21 cellular contexts compared by ENCODE assay signal in the genomic region with DNA sequence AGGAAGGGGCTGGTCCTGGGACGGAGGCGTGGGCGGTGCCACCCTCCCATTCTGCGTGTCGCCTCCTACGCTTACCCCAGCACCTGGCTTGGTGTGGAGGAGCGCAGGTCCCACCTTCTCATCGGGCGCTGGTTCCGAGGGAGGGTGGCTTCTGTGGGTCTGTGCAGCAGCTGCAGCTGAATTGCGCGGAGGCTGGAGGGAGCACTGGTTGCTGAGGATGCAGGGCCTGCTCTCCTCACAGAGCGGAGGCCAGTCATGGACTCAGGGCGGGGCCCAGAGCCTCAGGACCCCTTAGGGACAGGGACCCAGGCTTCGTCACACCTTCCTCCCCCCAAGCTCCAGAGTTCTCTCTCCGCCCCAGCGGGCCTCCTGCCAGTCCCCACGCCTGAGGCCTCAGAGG.
DNase-seq lines count a peak whose midpoint lies in the region; ATAC-seq, FAIRE-seq and TF ChIP-seq lines count a peak whose summit lies in the region.
"Had no signal": no experiment of that assay in that cellular context is flagged by ENCODE, and none has a peak within 500 bp of the region (broad histone marks: within the 10 kb centered on the region; RNA-seq: fewer than 3 reads in every experiment).

No MANE protein-coding gene starts in this region.

- H3K27me3 ChIP-seq in naive thymus-derived CD4-positive, alpha-beta T cell (ENCODE audit: control insufficient read depth in 2 of 2, insufficient read depth in 2 of 2, low read length in 2 of 2): no peaks in the 10 kb centered on the region
- H3K27me3 ChIP-seq: BE2C had no signal

- H3K4me1 ChIP-seq in kidney (ENCODE audit: control insufficient read depth in 1 of 2, insufficient read depth in 1 of 2, low read depth in 1 of 2, low read length in 2 of 2): no peaks in the 10 kb centered on the region
- no peaks in the 10 kb centered on the region for H3K4me1 ChIP-seq in naive thymus-derived CD4-positive, alpha-beta T cell (ENCODE audit: control insufficient read depth in 2 of 2, insufficient read depth in 2 of 2, low read length in 2 of 2)
- no peaks in the 10 kb centered on the region for H3K4me1 ChIP-seq in mucosa of descending colon (ENCODE audit: low read depth)
- H3K4me1 ChIP-seq: BE2C had no signal

- no peaks in the 10 kb centered on the region for H3K9me3 ChIP-seq in kidney (ENCODE audit: control insufficient read depth in 1 of 2, low read length in 2 of 2)
- H3K9me3 ChIP-seq in naive thymus-derived CD4-positive, alpha-beta T cell (ENCODE audit: control insufficient read depth in 2 of 3, low read length in 3 of 3): no peaks in the 10 kb centered on the region
- peaks cover 3% of the 10 kb centered on the region for H3K9me3 ChIP-seq in mucosa of descending colon
- H3K9me3 ChIP-seq: BE2C had no signal

- DNase-seq in kidney: peak; percentile 70
- no peak for DNase-seq in naive thymus-derived CD4-positive, alpha-beta T cell
- DNase-seq in NCI-H2171 treated with DMSO at 0.1 percent for 48 hours (lab: John Stamatoyannopoulos, UW): no peak
- DNase-seq in mucosa of descending colon: no peak
- no peak for DNase-seq in HPDE6-E6E7 (ENCODE audit: extremely low spot score)
- no peak for DNase-seq in NCI-H446 treated with DMSO at 0.1 percent for 48 hours (lab: John Stamatoyannopoulos, UW)
- DNase-seq: ACHN; BE2C; C1 segment of cervical spinal cord; CD4-positive, CD25-positive, alpha-beta regulatory T cell; CD8-positive, alpha-beta memory T cell; COR-L47; DMS 273 treated with DMSO at 0.1 percent for 48 hours; DMS53; DND-41; EL; GOT3; H9 had no signal

- H3K36me3 ChIP-seq in kidney (ENCODE audit: control insufficient read depth in 1 of 2, insufficient read depth in 2 of 2, low read length in 2 of 2): no peaks in the 10 kb centered on the region
- no peaks in the 10 kb centered on the region for H3K36me3 ChIP-seq in naive thymus-derived CD4-positive, alpha-beta T cell (ENCODE audit: control insufficient read depth in 2 of 3, insufficient read depth in 3 of 3, low read length in 3 of 3)
- no peaks in the 10 kb centered on the region for H3K36me3 ChIP-seq in mucosa of descending colon (ENCODE audit: low read depth)
- H3K36me3 ChIP-seq: BE2C had no signal

- no peaks in the 10 kb centered on the region for H3K36me3 Mint-ChIP-seq in naive thymus-derived CD4-positive, alpha-beta T cell
- H3K36me3 Mint-ChIP-seq in stimulated activated memory B cell treated with anti-CD40 and anti-IgM and Interleukin-4, amounts not matched to agents 10 μg/mL and 1 μg/mL and 100 μg/mL, for 72 hours: no peaks in the 10 kb centered on the region
- H3K36me3 Mint-ChIP-seq: CD4-positive, CD25-positive, alpha-beta regulatory T cell; CD8-positive, alpha-beta memory T cell had no signal

- peak; percentile 27 for ATAC-seq in naive thymus-derived CD4-positive, alpha-beta T cell
- ATAC-seq in stimulated activated memory B cell treated with anti-CD40 and anti-IgM and Interleukin-4, amounts not matched to agents 10 μg/mL and 1 μg/mL and 100 μg/mL, for 72 hours: peak; percentile 39
- no peak for ATAC-seq in mucosa of descending colon
- ATAC-seq: GM12878 had no signal

- H3K4me3 Mint-ChIP-seq in naive thymus-derived CD4-positive, alpha-beta T cell: no peak overlapping the region
- no peak overlapping the region for H3K4me3 Mint-ChIP-seq in stimulated activated memory B cell treated with anti-CD40 and anti-IgM and Interleukin-4, amounts not matched to agents 10 μg/mL and 1 μg/mL and 100 μg/mL, for 72 hours
- H3K4me3 Mint-ChIP-seq: CD4-positive, CD25-positive, alpha-beta regulatory T cell; CD8-positive, alpha-beta memory T cell; H9 had no signal

- H3K27ac Mint-ChIP-seq in naive thymus-derived CD4-positive, alpha-beta T cell: no peak overlapping the region
- no peak overlapping the region for H3K27ac Mint-ChIP-seq in stimulated activated memory B cell treated with anti-CD40 and anti-IgM and Interleukin-4, amounts not matched to agents 10 μg/mL and 1 μg/mL and 100 μg/mL, for 72 hours
- H3K27ac Mint-ChIP-seq: CD8-positive, alpha-beta memory T cell; H9 had no signal

- TF ChIP-seq CTCF in kidney (IDR thresholded peaks at IDR 0.05; ENCODE audit: borderline replicate concordance, extremely low read depth, insufficient read depth): no peak
- TF ChIP-seq CTCF in mucosa of descending colon (IDR thresholded peaks at IDR 0.05): no peak

- H3K27me3 Mint-ChIP-seq in naive thymus-derived CD4-positive, alpha-beta T cell: peaks cover 0 to 5% (median 0%) of the 10 kb centered on the region in 5 donors
- no peaks in the 10 kb centered on the region for H3K27me3 Mint-ChIP-seq in stimulated activated memory B cell treated with anti-CD40 and anti-IgM and Interleukin-4, amounts not matched to agents 10 μg/mL and 1 μg/mL and 100 μg/mL, for 72 hours
- H3K27me3 Mint-ChIP-seq: CD4-positive, CD25-positive, alpha-beta regulatory T cell; CD8-positive, alpha-beta memory T cell had no signal

- no peak overlapping the region for H3K27ac ChIP-seq in kidney (ENCODE audit: low read depth in 2 of 2, low read length in 2 of 2)
- no peak overlapping the region for H3K27ac ChIP-seq in naive thymus-derived CD4-positive, alpha-beta T cell (ENCODE audit: low read depth, low read length)

- POLR2A ChIA-PET in naive thymus-derived CD4-positive, alpha-beta T cell (lab: Charles Lee): no interaction called here

- H3K4me3 ChIP-seq in kidney (ENCODE audit: low read length in 2 of 2) (no peak overlapping the region), mucosa of descending colon (no peak overlapping the region)
- H3K4me3 ChIP-seq in naive thymus-derived CD4-positive, alpha-beta T cell (ENCODE audit: low read length): no peak overlapping the region
- H3K4me3 ChIP-seq: GM12878 had no signal

- FAIRE-seq in kidney (lab: Jason Lieb, UNC): no peak
- FAIRE-seq: A204.1, GM12878 had no signal

- H3K9ac ChIP-seq in kidney (ENCODE audit: low read length in 2 of 2): no peak overlapping the region

- H3K9me3 Mint-ChIP-seq in naive thymus-derived CD4-positive, alpha-beta T cell: peaks cover 0 to 2% (median 0%) of the 10 kb centered on the region in 11 donors
- H3K9me3 Mint-ChIP-seq in stimulated activated memory B cell treated with anti-CD40 and anti-IgM and Interleukin-4, amounts not matched to agents 10 μg/mL and 1 μg/mL and 100 μg/mL, for 72 hours: no peaks in the 10 kb centered on the region

- intact Hi-C loops in kidney (cut with DNase I) (no loop called here), mucosa of descending colon (cut with DNase I, micrococcal nuclease) (no loop called here)
- intact Hi-C loops in naive thymus-derived CD4-positive, alpha-beta T cell (cut with micrococcal nuclease): no loop called here

- no peaks in the 10 kb centered on the region for H3K4me1 Mint-ChIP-seq in naive thymus-derived CD4-positive, alpha-beta T cell
- no peaks in the 10 kb centered on the region for H3K4me1 Mint-ChIP-seq in stimulated activated memory B cell treated with anti-CD40 and anti-IgM and Interleukin-4, amounts not matched to agents 10 μg/mL and 1 μg/mL and 100 μg/mL, for 72 hours
- H3K4me1 Mint-ChIP-seq: CD4-positive, CD25-positive, alpha-beta regulatory T cell; CD8-positive, alpha-beta memory T cell; H9 had no signal

- CTCF ChIA-PET in naive thymus-derived CD4-positive, alpha-beta T cell (lab: Charles Lee): no interaction called here
